1 cellular context compared by ENCODE assay signal in genomic region chr1:246690100-246690499, GRCh38.
TF ChIP-seq lines count a peak whose summit lies in the region.

No MANE protein-coding gene starts in this region.

TF ChIP-seq in IMR-90, 13 proteins besides CTCF, POLR2A, EP300 and RAD21:
- TF ChIP-seq CEBPB (IDR thresholded peaks at IDR 0.05; ENCODE audit: low read depth, low read length) (no peak), FOS (IDR thresholded peaks at IDR 0.05; ENCODE audit: low read depth, low read length) (no peak), MAZ (IDR thresholded peaks at IDR 0.05; ENCODE audit: borderline replicate concordance, low read depth, low read length) (no peak), CHD1 (IDR thresholded peaks at IDR 0.05; ENCODE audit: low read depth, low read length) (no peak), ELK1 (IDR thresholded peaks at IDR 0.05; ENCODE audit: borderline replicate concordance, low read depth, low read length) (no peak), BHLHE40 (IDR thresholded peaks at IDR 0.05; ENCODE audit: low read depth, low read length) (no peak), USF2 (IDR thresholded peaks at IDR 0.05; ENCODE audit: low read depth, low read length) (no peak), RFX5 (IDR thresholded peaks at IDR 0.05; ENCODE audit: low read depth, low read length) (no peak), MAFK (IDR thresholded peaks at IDR 0.05; ENCODE audit: low read depth, low read length) (no peak), RCOR1 (IDR thresholded peaks at IDR 0.05; ENCODE audit: insufficient replicate concordance, low read length) (no peak), SMC3 (IDR thresholded peaks at IDR 0.05; ENCODE audit: low read depth, low read length) (no peak), MXI1 (IDR thresholded peaks at IDR 0.05; ENCODE audit: borderline replicate concordance, low read depth, low read length) (no peak), NFE2L2 (IDR thresholded peaks at IDR 0.05; ENCODE audit: low read depth, low read length) (no peak)
